In the genomic region with DNA sequence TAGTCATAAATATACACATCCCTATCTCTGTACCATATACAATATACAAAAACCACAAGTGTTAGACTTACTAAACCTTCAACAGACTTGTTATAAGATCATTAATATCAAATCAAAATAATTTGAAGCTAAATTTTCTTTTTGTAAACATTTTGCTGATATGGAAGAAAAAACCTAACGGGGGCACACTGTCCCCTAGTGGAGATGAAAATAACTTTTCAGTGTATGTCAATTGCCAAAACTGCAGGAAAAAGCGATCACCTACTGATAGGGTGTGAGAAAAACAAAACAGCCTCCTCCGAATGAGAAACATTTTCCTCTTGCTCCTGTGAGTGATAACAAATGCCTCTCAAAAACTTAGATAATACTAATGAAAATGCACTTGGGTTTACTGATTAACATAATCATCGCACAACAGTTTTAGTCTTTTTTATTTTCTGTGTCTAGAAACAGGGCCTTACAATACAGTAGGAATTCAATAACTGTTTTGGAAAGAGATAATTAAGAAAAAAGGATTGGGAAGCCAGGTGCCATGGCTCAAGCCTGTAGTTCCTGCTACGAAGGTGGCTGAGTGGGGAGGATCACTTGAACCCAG, we compare ENCODE assay signal across 9 cellular contexts.
A peak's percentile ranks its signal among the peaks of the same experiment; 100 is the strongest.
DNase-seq lines count a peak whose midpoint lies in the region; ATAC-seq and TF ChIP-seq lines count a peak whose summit lies in the region.
"Had no signal": no experiment of that assay in that cellular context is flagged by ENCODE, and none has a peak within 500 bp of the region (broad histone marks: within the 10 kb centered on the region; RNA-seq: fewer than 3 reads in every experiment).

No MANE protein-coding gene starts in this region.

- H3K27ac ChIP-seq in psoas muscle: no peak overlapping the region
- H3K27ac ChIP-seq in CD8-positive, alpha-beta memory T cell (ENCODE audit: low read depth, low read length): no peak overlapping the region

- no peaks in the 10 kb centered on the region for H3K27me3 ChIP-seq in psoas muscle (ENCODE audit: insufficient read depth in 3 of 3, low read length in 2 of 3)
- no peaks in the 10 kb centered on the region for H3K27me3 ChIP-seq in CD8-positive, alpha-beta memory T cell (ENCODE audit: insufficient read depth, low read length, poor library complexity, severe bottlenecking)

- ATAC-seq in psoas muscle: no peak
- ATAC-seq in HG03354 (IDR thresholded peaks at IDR 0.05; ENCODE audit: poor library complexity, severe bottlenecking, unreplicated experiment): no peak

- peak; percentile 40 for DNase-seq in DMS53 (lab: John Stamatoyannopoulos, UW)
- DNase-seq in DMS53 treated with DMSO at 0.1 percent for 48 hours (lab: John Stamatoyannopoulos, UW; ENCODE audit: unreplicated experiment): no peak
- peak; percentile 5 for DNase-seq in NCI-H69 (lab: John Stamatoyannopoulos, UW)
- peak; percentile 21 for DNase-seq in endothelial cell (ENCODE audit: low spot score)
- no peak for DNase-seq in psoas muscle
- no peak for DNase-seq in NCI-H1105 (lab: John Stamatoyannopoulos, UW)
- no peak for DNase-seq in CD8-positive, alpha-beta memory T cell

- CTCF ChIA-PET in CD8-positive, alpha-beta memory T cell (lab: Charles Lee): no interaction called here

- no peak overlapping the region for H3K4me3 ChIP-seq in psoas muscle
- no peak overlapping the region for H3K4me3 ChIP-seq in CD8-positive, alpha-beta memory T cell (ENCODE audit: low read length)

- H3K27me3 Mint-ChIP-seq in endothelial cell (ENCODE audit: unreplicated experiment): no peaks in the 10 kb centered on the region
- H3K27me3 Mint-ChIP-seq in CD8-positive, alpha-beta memory T cell: peaks cover 3 to 6% of the 10 kb centered on the region in 2 donors
- H3K27me3 Mint-ChIP-seq: B cell had no signal

- intact Hi-C loops in psoas muscle (cut with DNase I): no loop called here

- WGBS in psoas muscle, 3 donors: 69 to 71% (median 69%) methylated on average over 5 of the region's 5 CpGs

- H3K27ac Mint-ChIP-seq in endothelial cell (ENCODE audit: unreplicated experiment): peak overlapping the region; percentile 89
- peak overlapping the region in 1 of 8 donors; percentile 40 for H3K27ac Mint-ChIP-seq in CD8-positive, alpha-beta memory T cell
- H3K27ac Mint-ChIP-seq: B cell had no signal

- H3K4me3 Mint-ChIP-seq in endothelial cell (ENCODE audit: unreplicated experiment): no peak overlapping the region
- H3K4me3 Mint-ChIP-seq in CD8-positive, alpha-beta memory T cell: no peak overlapping the region
- H3K4me3 Mint-ChIP-seq: B cell had no signal

- no peaks in the 10 kb centered on the region for H3K4me1 ChIP-seq in psoas muscle
- no peaks in the 10 kb centered on the region for H3K4me1 ChIP-seq in CD8-positive, alpha-beta memory T cell (ENCODE audit: insufficient read depth, low read length)

- no peaks in the 10 kb centered on the region for H3K36me3 Mint-ChIP-seq in endothelial cell (ENCODE audit: low read depth, unreplicated experiment)
- no peaks in the 10 kb centered on the region for H3K36me3 Mint-ChIP-seq in CD8-positive, alpha-beta memory T cell

- no peaks in the 10 kb centered on the region for H3K9me3 ChIP-seq in psoas muscle
- H3K9me3 ChIP-seq in CD8-positive, alpha-beta memory T cell (ENCODE audit: low read length): no peaks in the 10 kb centered on the region

- POLR2A ChIA-PET in CD8-positive, alpha-beta memory T cell (lab: Charles Lee): no interaction called here

- H3K4me1 Mint-ChIP-seq in endothelial cell (ENCODE audit: unreplicated experiment): peaks cover 9% of the 10 kb centered on the region
- H3K4me1 Mint-ChIP-seq in CD8-positive, alpha-beta memory T cell: no peaks in the 10 kb centered on the region
- H3K4me1 Mint-ChIP-seq: B cell had no signal

- no peaks in the 10 kb centered on the region for H3K9me3 Mint-ChIP-seq in endothelial cell (ENCODE audit: unreplicated experiment)
- H3K9me3 Mint-ChIP-seq in CD8-positive, alpha-beta memory T cell: peaks cover 0 to 19% (median 10%) of the 10 kb centered on the region in 5 donors

- H3K36me3 ChIP-seq in psoas muscle (ENCODE audit: insufficient read depth in 1 of 2, low read depth in 1 of 2): no peaks in the 10 kb centered on the region
- no peaks in the 10 kb centered on the region for H3K36me3 ChIP-seq in CD8-positive, alpha-beta memory T cell (ENCODE audit: insufficient read depth, low read length)

- TF ChIP-seq CTCF in endothelial cell (IDR thresholded peaks at IDR 0.05; ENCODE audit: unreplicated experiment) (peak; percentile 93), psoas muscle (IDR thresholded peaks at IDR 0.05) (peak; percentile 59)

Comparison
In these comparisons a context has a peak if more than half of its experiments do, and no peak if none do; other contexts are left out.
1. DNase-seq: peak in DMS53 (single experiment), NCI-H69 (single experiment) and endothelial cell (single experiment); none in DMS53 treated with DMSO at 0.1 percent for 48 hours (single experiment), psoas muscle (0 of 2), NCI-H1105 (single experiment) and CD8-positive, alpha-beta memory T cell (0 of 5).